In genomic region chr21:39721885-39722284, GRCh38 we compare ENCODE assay signal across 24 cellular contexts. TPM values are rescaled to one million over a fixed set of nuclear protein-coding genes. Genes with fewer than 3 reads are reported as not detected.
DNase-seq lines count a peak whose midpoint lies in the region; ATAC-seq, FAIRE-seq and TF ChIP-seq lines count a peak whose summit lies in the region.
"Had no signal": no experiment of that assay in that cellular context is flagged by ENCODE, and none has a peak within 500 bp of the region (broad histone marks: within the 10 kb centered on the region; RNA-seq: fewer than 3 reads in every experiment).

No MANE protein-coding gene starts in this region.

- no peak overlapping the region for H3K18ac ChIP-seq in H1 (ENCODE audit: extremely low read depth, low read length)

- H2BK5ac ChIP-seq in H1 (ENCODE audit: low read depth, low read length), result no peak overlapping the region

- no peaks in the 10 kb centered on the region for H3K27me3 ChIP-seq in Peyer's patch
- no peaks in the 10 kb centered on the region for H3K27me3 ChIP-seq in H1 (replicated peaks in 1 of 4; ENCODE audit: control insufficient read depth in 3 of 4, extremely low read depth in 1 of 4, insufficient read depth in 3 of 4, low read length in 3 of 4)
- H3K27me3 ChIP-seq: BE2C; BLaER1 treated with 17β-estradiol and CSF1 and Interleukin-3, amounts not matched to agents 10 nM and 100 nM had no signal

- H3K79me2 ChIP-seq in H1 (ENCODE audit: control insufficient read depth in 1 of 2, insufficient read depth in 2 of 2, low read length in 2 of 2), result no peaks in the 10 kb centered on the region

- no peak overlapping the region for H2BK20ac ChIP-seq in H1 (ENCODE audit: low read length)

- TF ChIP-seq POLR2A in Peyer's patch (IDR thresholded peaks at IDR 0.05), result no peak
- TF ChIP-seq POLR2A in H1 (IDR thresholded peaks at IDR 0.05; ENCODE audit: control extremely low read depth in 1 of 2, low read depth in 2 of 2, low read length in 2 of 2), result no peak

- no peaks in the 10 kb centered on the region for H3K9me3 ChIP-seq in Peyer's patch
- peaks cover 9 to 14% of the 10 kb centered on the region in 2 experiments for H3K9me3 ChIP-seq in H1 (ENCODE audit: insufficient read depth in 2 of 2, low read depth in 1 of 2, low read length in 1 of 2)
- H3K9me3 ChIP-seq in mucosa of descending colon, result no peaks in the 10 kb centered on the region
- H3K9me3 ChIP-seq: A549, BE2C had no signal

- no peak overlapping the region for H3K23ac ChIP-seq in H1 (ENCODE audit: insufficient read length)

- 93% methylated on average over 1 of the region's 1 CpG; no CpG with 5 or more reads in 1 of the 2 experiments for WGBS in H1 (ENCODE audit: extremely low coverage in 1 of 2, insufficient coverage in 1 of 2, insufficient read length in 1 of 2, insufficient replicate concordance in 2 of 2, low coverage in 1 of 2, low lambda C conversion rate in 2 of 2, missing lambda C conversion rate in 1 of 2), 2 experiments

- no peak overlapping the region for H4K5ac ChIP-seq in H1 (ENCODE audit: insufficient read length, low read depth, low read length)

- no peak for TF ChIP-seq EP300 in H1 (IDR thresholded peaks at IDR 0.05; ENCODE audit: borderline replicate concordance in 1 of 2, low read depth in 2 of 2, low read length in 2 of 2)

- H3K36me3 ChIP-seq in Peyer's patch, result no peaks in the 10 kb centered on the region
- H3K36me3 ChIP-seq in H1 (ENCODE audit: control insufficient read depth in 2 of 4, insufficient read depth in 4 of 4, low read length in 3 of 4), result peaks cover 0 to 11% (median 2%) of the 10 kb centered on the region in 4 experiments; a peak in 2 of 8 replicates
- H3K36me3 ChIP-seq in mucosa of descending colon (ENCODE audit: low read depth), result no peaks in the 10 kb centered on the region
- H3K36me3 ChIP-seq: BE2C; BLaER1 treated with 17β-estradiol and CSF1 and Interleukin-3, amounts not matched to agents 10 nM and 100 nM had no signal

- no peak overlapping the region for H4K8ac ChIP-seq in H1 (ENCODE audit: extremely low read depth, insufficient read depth, low read length)

- TF ChIP-seq CTCF in Peyer's patch (IDR thresholded peaks at IDR 0.05) (no peak), H1 (IDR thresholded peaks at IDR 0.05; ENCODE audit: control extremely low read depth in 1 of 3, insufficient read depth in 1 of 3, low read depth in 1 of 3, low read length in 3 of 3) (no peak), mucosa of descending colon (IDR thresholded peaks at IDR 0.05) (no peak)

- no peaks in the 10 kb centered on the region for H4K20me1 ChIP-seq in H1 (replicated peaks in 1 of 2; ENCODE audit: control insufficient read depth in 1 of 2, insufficient read depth in 2 of 2, low read length in 2 of 2)
- H4K20me1 ChIP-seq: BLaER1 treated with 17β-estradiol and CSF1 and Interleukin-3, amounts not matched to agents 10 nM and 100 nM had no signal

- CTCF ChIA-PET in H1 (lab: Charles Lee; ENCODE audit: partially characterized antibody), result interaction anchor here (1.1 to 7.6 kb wide), 4 partner anchors 8 to 948 kb away, joined by 3 to 56 read pairs (median 6); no protein-coding TSS in a partner anchor

- H3K4me1 ChIP-seq in Peyer's patch (no peaks in the 10 kb centered on the region), H1 (replicated peaks in 1 of 4; ENCODE audit: control insufficient read depth in 3 of 4, insufficient read depth in 4 of 4, low read length in 3 of 4) (0 out of 7 replicates have a peak, but pooled peaks cover 0 to 3% (median 0%) of the 10 kb centered on the region in 4 experiments), mucosa of descending colon (ENCODE audit: low read depth) (no peaks in the 10 kb centered on the region)
- H3K4me1 ChIP-seq: A549; BE2C; BLaER1 treated with 17β-estradiol and CSF1 and Interleukin-3, amounts not matched to agents 10 nM and 100 nM had no signal

- POLR2A ChIA-PET in H1 (lab: Charles Lee; ENCODE audit: partially characterized antibody), result no interaction called here

- H3K27ac ChIP-seq in Peyer's patch (peak overlapping the region in 2 of 4 donors; percentile 15 to 38), H1 (ENCODE audit: low read depth, low read length) (no peak overlapping the region)
- H3K27ac ChIP-seq: A549; BLaER1 treated with 17β-estradiol and CSF1 and Interleukin-3, amounts not matched to agents 10 nM and 100 nM had no signal

- no peak overlapping the region for H2BK12ac ChIP-seq in H1 (ENCODE audit: low read depth, low read length)

- DNase-seq in Peyer's patch (peak in 2 of 3 donors; percentile 62 to 82), H1 (ENCODE audit: low read depth in 1 of 2, low spot score in 2 of 2) (no peak), mucosa of descending colon (peak in 1 of 3 donors; percentile 66), GDM1 (lab: John Stamatoyannopoulos, UW) (no peak)
- DNase-seq: 8988T; ACHN; AML-193; BE2C; CD4-positive, alpha-beta T cell; CD8-positive, alpha-beta memory T cell; DMS 273 treated with DMSO at 0.1 percent for 48 hours; DMS79; EL; GOT3; H7; HCEC 1CT had no signal

- no peak overlapping the region for H2BK15ac ChIP-seq in H1 (ENCODE audit: low read length)

- no peak overlapping the region for H2BK120ac ChIP-seq in H1 (replicated peaks; ENCODE audit: low read depth, low read length)

- peak; percentile 13 for FAIRE-seq in H1 (lab: Jason Lieb, UNC)
- FAIRE-seq: A549, D721Med, GM12892 had no signal

- H4K91ac ChIP-seq in H1 (replicated peaks; ENCODE audit: insufficient read length, low read length), result no peak overlapping the region

- no peak overlapping the region for H2AK5ac ChIP-seq in H1 (ENCODE audit: low read depth, low read length)

- H3K4ac ChIP-seq in H1 (replicated peaks; ENCODE audit: insufficient read length, low read depth, low read length), result no peak overlapping the region

- no peak overlapping the region for H2AFZ ChIP-seq in H1 (ENCODE audit: low read length)

- H3K56ac ChIP-seq in H1 (replicated peaks; ENCODE audit: insufficient read length, low read depth, low read length), result no peak overlapping the region

- intact Hi-C loops in mucosa of descending colon (cut with DNase I, micrococcal nuclease), result no loop called here

- H3K23me2 ChIP-seq in H1 (ENCODE audit: low read depth, low read length), result no peaks in the 10 kb centered on the region; the same call in 1 of the 2 replicates

- TF ChIP-seq RAD21 in H1 (IDR thresholded peaks at IDR 0.05 in 1 of 2, conservative IDR thresholded peaks at IDR 0.05 in 1 of 2; ENCODE audit: low read depth in 2 of 2, low read length in 2 of 2), result no peak

- ATAC-seq in mucosa of descending colon (peak; percentile 92), GM21526 (IDR thresholded peaks at IDR 0.05; ENCODE audit: low FRiP score, unreplicated experiment) (no peak), GM19351 (IDR thresholded peaks at IDR 0.05; ENCODE audit: unreplicated experiment) (no peak)
- ATAC-seq in activated CD4-positive, CD25-positive, alpha-beta regulatory T cell treated with anti-CD3 and anti-CD28 coated beads, Interleukin-2, amount 50 U/mL, for 24 hours, result no peak
- ATAC-seq: A549 had no signal

- H3K79me1 ChIP-seq in H1 (ENCODE audit: low read depth, low read length), result no peaks in the 10 kb centered on the region

- H3K4me3 ChIP-seq in Peyer's patch (no peak overlapping the region), H1 (ENCODE audit: extremely low read depth in 1 of 4, insufficient read depth in 2 of 4, low read depth in 3 of 4, low read length in 4 of 4) (no peak overlapping the region), mucosa of descending colon (no peak overlapping the region)
- H3K4me3 ChIP-seq: A549; BLaER1 treated with 17β-estradiol and CSF1 and Interleukin-3, amounts not matched to agents 10 nM and 100 nM had no signal

- H3K14ac ChIP-seq in H1 (ENCODE audit: insufficient read length), result no peak overlapping the region

- no peak overlapping the region for H3K4me2 ChIP-seq in H1 (ENCODE audit: insufficient read depth in 1 of 2, low read depth in 2 of 2, low read length in 2 of 2)
- H3K4me2 ChIP-seq: A549; BLaER1 treated with 17β-estradiol and CSF1 and Interleukin-3, amounts not matched to agents 10 nM and 100 nM had no signal

- H3K9ac ChIP-seq in H1 (replicated peaks in 1 of 4; ENCODE audit: extremely low read depth in 1 of 4, low read depth in 3 of 4, low read length in 3 of 4), result no peak overlapping the region
- H3K9ac ChIP-seq: BLaER1 treated with 17β-estradiol and CSF1 and Interleukin-3, amounts not matched to agents 10 nM and 100 nM had no signal

TF ChIP-seq in H1, 55 proteins besides CTCF, POLR2A, EP300 and RAD21 (continues in another document):
- no peak for TF ChIP-seq KDM1A (IDR thresholded peaks at IDR 0.05; ENCODE audit: borderline replicate concordance, low read length)

RNA-seq across cellular contexts. Expression of gene IGSF5, which starts 23.1 kb away (rescaled TPM):
- not detected for total RNA-seq in Peyer's patch
- total RNA-seq in H1 (2021; fragmentation: NEBNext Ultra II Directional; extraction: Animal tissue kit (Norgen Biotek cat#: 25700)), result 4.4 TPM in 2 replicates
- 4.0 and 5.4 TPM in 2 replicates for polyA plus RNA-seq in H1 (2011; rRNA removed)
- polyA plus RNA-seq in H1 (2011; cell fraction: cytosol; rRNA removed), result 5.9 TPM
- 8.7 TPM for polyA plus RNA-seq in H1 (2011; cell fraction: nucleus; rRNA removed)
- polyA plus RNA-seq in H1 (2012, experiment 1 of 2), result 3.1 to 4.7 TPM (median 4.4 TPM) in 4 replicates
- polyA plus RNA-seq in H1 (2012, experiment 2 of 2), result 1.0 TPM
- 2.4 TPM for polyA plus RNA-seq in H1 (2013, experiment 1 of 2)
- 2.8 TPM for polyA plus RNA-seq in H1 (2013, experiment 2 of 2)
- polyA minus RNA-seq in H1 (2011; rRNA and poly(A)+ RNA removed), result 11.7 and 16.5 TPM in 2 replicates
- polyA minus RNA-seq in H1 (2011; cell fraction: cytosol; rRNA and poly(A)+ RNA removed), result 4.3 TPM
- 20.9 TPM for polyA minus RNA-seq in H1 (2011; cell fraction: nucleus; rRNA and poly(A)+ RNA removed)
- total RNA-seq in mucosa of descending colon, result under 1 TPM; 0.23 to 0.29 (median 0.25) TPM
- total RNA-seq: CD4-positive, alpha-beta T cell; CD8-positive, alpha-beta memory T cell had no signal
- polyA plus RNA-seq: A549; CD14-positive monocyte; CD8-positive, alpha-beta memory T cell had no signal

Comparison
In these comparisons a context has a peak if more than half of its experiments do, and no peak if none do; other contexts are left out.
1. DNase-seq: peak in Peyer's patch (2 of 3); none in H1 (0 of 2) and GDM1 (single experiment).